ENCODE assay signal across 9 cellular contexts in genomic region chr12:4145990-4146859, GRCh38.
DNase-seq lines count a peak whose midpoint lies in the region; ATAC-seq and TF ChIP-seq lines count a peak whose summit lies in the region.
"Had no signal": no experiment of that assay in that cellular context is flagged by ENCODE, and none has a peak within 500 bp of the region (broad histone marks: within the 10 kb centered on the region; RNA-seq: fewer than 3 reads in every experiment).

No MANE protein-coding gene starts in this region.

- no peaks in the 10 kb centered on the region for H3K4me1 ChIP-seq in body of pancreas

- peaks cover 11% of the 10 kb centered on the region for H3K36me3 Mint-ChIP-seq in WTC11
- peaks cover 18% of the 10 kb centered on the region for H3K36me3 Mint-ChIP-seq in activated naive CD4-positive, alpha-beta T cell treated with anti-CD3 and anti-CD28 coated beads, Interleukin-2, amount 10 ng/mL, durations not matched to agents 7 days and 5 days
- no peaks in the 10 kb centered on the region; the same call in none of the 2 replicates for H3K36me3 Mint-ChIP-seq in HFFc6 (ENCODE audit: low read depth)

- 74 to 77% methylated on average over 15 of the region's 15 CpGs for WGBS in body of pancreas, 2 donors

- no peaks in the 10 kb centered on the region for H3K36me3 ChIP-seq in body of pancreas (replicated peaks in 1 of 2; ENCODE audit: insufficient read depth in 1 of 2, low read depth in 2 of 2)

- no peak for TF ChIP-seq POLR2A in body of pancreas (IDR thresholded peaks at IDR 0.05)

- no peaks in the 10 kb centered on the region for H3K9me3 ChIP-seq in body of pancreas

- no peak overlapping the region for H3K4me3 ChIP-seq in GM12864 (ENCODE audit: low read depth, low read length)
- no peak overlapping the region for H3K4me3 ChIP-seq in body of pancreas

- POLR2A ChIA-PET in WTC11 (lab: Charles Lee): interaction anchor here (0.7 to 1.1 kb wide), 3 partner anchors 19 to 129 kb away, joined by 3 to 5 read pairs (median 3); no protein-coding TSS in a partner anchor

- peaks cover 19% of the 10 kb centered on the region for H3K9me3 Mint-ChIP-seq in WTC11
- peaks cover 24% of the 10 kb centered on the region for H3K9me3 Mint-ChIP-seq in activated naive CD4-positive, alpha-beta T cell treated with anti-CD3 and anti-CD28 coated beads, Interleukin-2, amount 10 ng/mL, durations not matched to agents 7 days and 5 days
- H3K9me3 Mint-ChIP-seq in HFFc6: peaks cover 25% of the 10 kb centered on the region

- H3K27me3 Mint-ChIP-seq in WTC11 (ENCODE audit: low read depth) (peaks cover 29% of the 10 kb centered on the region), HFFc6 (ENCODE audit: insufficient read depth) (peaks cover 9% of the 10 kb centered on the region)
- H3K27me3 Mint-ChIP-seq in activated naive CD4-positive, alpha-beta T cell treated with anti-CD3 and anti-CD28 coated beads, Interleukin-2, amount 10 ng/mL, durations not matched to agents 7 days and 5 days: no peaks in the 10 kb centered on the region

- H3K4me1 Mint-ChIP-seq in WTC11: peaks cover 39% of the 10 kb centered on the region
- H3K4me1 Mint-ChIP-seq in activated naive CD4-positive, alpha-beta T cell treated with anti-CD3 and anti-CD28 coated beads, Interleukin-2, amount 10 ng/mL, durations not matched to agents 7 days and 5 days: peaks cover 93% of the 10 kb centered on the region
- no peaks in the 10 kb centered on the region for H3K4me1 Mint-ChIP-seq in HFFc6 (ENCODE audit: low read depth)

- H3K27ac Mint-ChIP-seq in WTC11 (no peak overlapping the region; the same call in none of the 2 replicates), HFFc6 (no peak overlapping the region)
- H3K27ac Mint-ChIP-seq in activated naive CD4-positive, alpha-beta T cell treated with anti-CD3 and anti-CD28 coated beads, Interleukin-2, amount 10 ng/mL, durations not matched to agents 7 days and 5 days: peak overlapping the region; percentile 89

- TF ChIP-seq CTCF in GM12864 (IDR thresholded peaks at IDR 0.05; ENCODE audit: low read depth, low read length, missing control alignments) (no peak), WTC11 (IDR thresholded peaks at IDR 0.05) (no peak), body of pancreas (IDR thresholded peaks at IDR 0.05) (no peak), HFFc6 (IDR thresholded peaks at IDR 0.05) (no peak)

- intact Hi-C loops in body of pancreas (cut with DNase I): no loop called here

- H3K27ac ChIP-seq in body of pancreas: no peak overlapping the region

- H3K4me3 Mint-ChIP-seq in WTC11 (no peak overlapping the region), HFFc6 (no peak overlapping the region)
- peak overlapping the region; percentile 32 for H3K4me3 Mint-ChIP-seq in activated naive CD4-positive, alpha-beta T cell treated with anti-CD3 and anti-CD28 coated beads, Interleukin-2, amount 10 ng/mL, durations not matched to agents 7 days and 5 days

- DNase-seq in GM12864 (ENCODE audit: low read depth) (peak; percentile 54), WTC11 (ENCODE audit: low spot score) (no peak), body of pancreas (no peak), HFFc6 (no peak), NCI-H2227 treated with DMSO at 0.1 percent for 48 hours (lab: John Stamatoyannopoulos, UW) (no peak), NCI-H1694 treated with DMSO at 0.1 percent for 48 hours (lab: John Stamatoyannopoulos, UW) (no peak)
- peak; percentile 46 for DNase-seq in activated naive CD4-positive, alpha-beta T cell treated with anti-CD3 and anti-CD28 coated beads, Interleukin-2, amount 10 ng/mL, durations not matched to agents 7 days and 5 days
- peak; percentile 41 to 48 for DNase-seq in stimulated activated CD4-positive, alpha-beta T cell treated with anti-CD3 and anti-CD28 coated beads, Interleukin-1b, Interleukin-23, amount 100 ng/mL, for 4 hours (ENCODE audit: low read depth in 2 of 2)
- DNase-seq: NCI-H187 had no signal

- H3K27me3 ChIP-seq in body of pancreas: no peaks in the 10 kb centered on the region

- CTCF ChIA-PET in WTC11 (lab: Charles Lee): interaction anchor here (1.1 to 2.0 kb wide), 3 partner anchors 18 to 83 kb away, joined by 3 to 8 read pairs (median 4); no protein-coding TSS in a partner anchor
- CTCF ChIA-PET in activated naive CD4-positive, alpha-beta T cell treated with anti-CD3 and anti-CD28 coated beads, Interleukin-2, amount 10 ng/mL, durations not matched to agents 7 days and 5 days (lab: Charles Lee): interaction anchor here (0.6 to 8.3 kb wide), 8 partner anchors 8 to 131 kb away, joined by 3 to 55 read pairs (median 6); no protein-coding TSS in a partner anchor

- ATAC-seq in WTC11 (peak; percentile 50; the same call in 1 of the 2 replicates), body of pancreas (no peak)

TF ChIP-seq in WTC11, 78 proteins besides CTCF, POLR2A, EP300 and RAD21 (continues in another document):
- TF ChIP-seq HMGXB4 (CRISPR knock-in tag; IDR thresholded peaks at IDR 0.05) (no peak), AFF4 (CRISPR knock-in tag; IDR thresholded peaks at IDR 0.05; ENCODE audit: borderline replicate concordance) (no peak), ZNF425 (CRISPR knock-in tag; conservative IDR thresholded peaks at IDR 0.05) (no peak), ZNF138 (CRISPR knock-in tag; conservative IDR thresholded peaks at IDR 0.05) (no peak), ZNF671 (CRISPR knock-in tag; IDR thresholded peaks at IDR 0.05) (no peak)

Comparison
In these comparisons a context has a peak if more than half of its experiments do, and no peak if none do; other contexts are left out.
1. DNase-seq: peak in GM12864 (single experiment), activated naive CD4-positive, alpha-beta T cell treated with anti-CD3 and anti-CD28 coated beads, Interleukin-2, amount 10 ng/mL, durations not matched to agents 7 days and 5 days (single experiment) and stimulated activated CD4-positive, alpha-beta T cell treated with anti-CD3 and anti-CD28 coated beads, Interleukin-1b, Interleukin-23, amount 100 ng/mL, for 4 hours (2 of 2); none in WTC11 (single experiment), body of pancreas (0 of 4), HFFc6 (single experiment), NCI-H2227 treated with DMSO at 0.1 percent for 48 hours (single experiment) and NCI-H1694 treated with DMSO at 0.1 percent for 48 hours (single experiment).